In genomic region chr11:122395282-122395681, GRCh38 we compare ENCODE assay signal across 3 cellular contexts.
TF ChIP-seq lines count a peak whose summit lies in the region.

No MANE protein-coding gene starts in this region.

TF ChIP-seq in A549, 52 proteins besides CTCF, POLR2A, EP300 and RAD21:
- TF ChIP-seq MAFK (IDR thresholded peaks at IDR 0.05; ENCODE audit: partially characterized antibody) (peak; percentile 72), HMGXB4 (CRISPR knock-in tag; IDR thresholded peaks at IDR 0.05; ENCODE audit: borderline replicate concordance) (no peak), ZC3H11A (IDR thresholded peaks at IDR 0.05) (no peak)

TF ChIP-seq in IMR-90, 13 proteins besides CTCF, POLR2A, EP300 and RAD21:
- no peak for TF ChIP-seq USF2 (IDR thresholded peaks at IDR 0.05; ENCODE audit: low read depth, low read length)
- peak; percentile 88 for TF ChIP-seq MAFK (IDR thresholded peaks at IDR 0.05; ENCODE audit: low read depth, low read length)

TF ChIP-seq in H1, 55 proteins besides CTCF, POLR2A, EP300 and RAD21:
- no peak for TF ChIP-seq KDM5A (IDR thresholded peaks at IDR 0.05; ENCODE audit: low read length)
- 0 out of 2 replicates have a peak, but pooled peaks have one; percentile 28 for TF ChIP-seq MAFK (IDR thresholded peaks at IDR 0.05; ENCODE audit: low read depth, low read length)
